In the genomic region with DNA sequence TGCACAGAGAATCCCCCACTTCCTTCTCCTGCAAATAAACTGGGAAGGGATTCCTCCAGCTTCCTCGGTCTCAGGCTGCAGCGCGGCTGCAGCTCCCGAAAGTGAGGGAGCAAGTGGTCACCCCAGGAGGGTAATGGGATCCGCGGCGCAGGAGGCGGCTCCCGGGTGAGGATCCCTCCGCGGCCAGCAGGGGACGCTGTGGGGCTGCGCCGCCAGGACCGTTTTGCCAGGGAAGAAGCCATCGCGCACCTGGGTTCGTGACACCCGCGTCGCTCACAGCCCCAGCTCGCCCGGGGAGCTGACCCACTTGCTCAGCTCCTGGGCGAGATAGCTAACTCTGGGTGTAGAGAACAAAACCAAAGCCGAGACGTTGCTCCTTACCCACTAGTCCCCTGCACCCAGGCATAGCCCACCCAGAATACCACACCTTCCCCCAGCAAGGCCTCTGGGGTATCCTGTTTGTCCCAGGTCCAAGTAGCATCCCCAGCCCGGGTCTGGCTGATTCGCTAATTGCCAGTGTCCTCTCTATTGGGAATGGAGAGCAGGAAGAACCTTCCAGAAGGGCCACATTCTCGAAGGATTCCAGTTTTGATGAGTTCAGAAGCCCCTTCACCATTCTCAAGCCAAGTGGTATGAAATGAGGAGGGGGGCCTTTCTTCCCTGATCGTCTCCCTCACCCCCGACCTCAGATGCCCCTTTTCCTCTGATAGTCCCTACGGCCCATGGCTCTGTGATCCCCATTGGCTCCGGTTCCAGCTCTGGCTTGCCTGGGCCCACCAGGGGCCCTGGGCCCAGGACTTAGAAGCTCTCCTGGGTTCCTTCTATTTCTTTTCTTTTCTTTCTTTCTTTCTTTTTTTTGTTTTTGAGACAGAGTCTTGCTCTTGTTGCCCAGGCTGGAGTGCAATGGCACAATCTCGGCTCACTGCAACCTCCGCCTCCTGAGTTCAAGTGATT, we compare ENCODE assay signal across 1 cellular context.
TF ChIP-seq lines count a peak whose summit lies in the region.

No MANE protein-coding gene starts in this region.

TF ChIP-seq in H1, 55 proteins besides CTCF, POLR2A, EP300 and RAD21 (continued from another document):
- TF ChIP-seq GTF2F1 (IDR thresholded peaks at IDR 0.05; ENCODE audit: borderline replicate concordance, low read depth, low read length) = no peak
